26 cellular contexts compared by ENCODE assay signal in the genomic region with DNA sequence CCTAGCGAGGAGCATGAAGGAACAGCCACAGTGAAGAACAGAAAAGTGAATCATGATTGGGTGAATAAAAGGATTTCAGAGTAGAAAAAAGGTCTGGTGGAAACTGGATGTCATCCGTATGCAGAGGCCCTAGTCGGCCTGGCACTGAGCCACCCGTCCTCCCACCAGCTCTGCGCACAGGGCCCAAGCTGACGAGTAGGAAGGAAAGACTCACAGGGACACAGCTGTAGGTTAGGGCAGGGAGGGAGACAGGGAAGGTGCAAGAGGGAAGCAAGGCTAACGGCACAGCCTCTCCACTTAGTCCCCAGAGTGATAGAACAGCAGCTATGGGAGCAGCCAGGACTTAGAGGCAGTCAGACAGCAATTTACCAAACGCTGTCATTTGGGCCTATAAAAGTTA.
DNase-seq lines count a peak whose midpoint lies in the region.
"Had no signal": no experiment of that assay in that cellular context is flagged by ENCODE, and none has a peak within 500 bp of the region (broad histone marks: within the 10 kb centered on the region; RNA-seq: fewer than 3 reads in every experiment).

No MANE protein-coding gene starts in this region.

- peak overlapping the region; percentile 59 for H3K18ac ChIP-seq in neuronal stem cell (ENCODE audit: low read length)

- no peak overlapping the region for H2BK5ac ChIP-seq in neuronal stem cell (ENCODE audit: low read length)

- in situ Hi-C loops in ACHN (cut with HindIII; ENCODE audit: low pct_ligation_motif_present, low pct_unique_long_range_greater_than_20kb, low sequenced_read_pairs) = no loop called here

- H4K8ac ChIP-seq in neuronal stem cell (ENCODE audit: low read depth, low read length) = no peak overlapping the region

- H2BK15ac ChIP-seq in neuronal stem cell (ENCODE audit: low read length) = no peak overlapping the region

- H3K4me1 ChIP-seq in BLaER1 = peaks cover 71% of the 10 kb centered on the region
- H3K4me1 ChIP-seq in neuronal stem cell (ENCODE audit: control insufficient read depth in 2 of 2, insufficient read depth in 1 of 2, low read depth in 1 of 2, low read length in 2 of 2) = peaks cover 0 to 5% of the 10 kb centered on the region in 2 donors
- H3K4me1 ChIP-seq: Caco-2 had no signal

- H3K4ac ChIP-seq in neuronal stem cell (ENCODE audit: low read length) = no peak overlapping the region

- H3K14ac ChIP-seq in neuronal stem cell (ENCODE audit: low read length) = peak overlapping the region; percentile 47

- H4K20me1 ChIP-seq in BLaER1 = no peaks in the 10 kb centered on the region

- H3K4me2 ChIP-seq in BLaER1 (peak overlapping the region; percentile 96), neuronal stem cell (ENCODE audit: insufficient read depth, low read length, poor library complexity, severe bottlenecking) (no peak overlapping the region)

- H3K36me3 ChIP-seq in BLaER1 (no peaks in the 10 kb centered on the region), neuronal stem cell (replicated peaks in 1 of 2; ENCODE audit: control insufficient read depth in 2 of 2, insufficient read depth in 2 of 2, low read length in 2 of 2) (peaks cover 0 to 4% of the 10 kb centered on the region in 2 donors)

- H3K23ac ChIP-seq in neuronal stem cell (ENCODE audit: low read depth, low read length, poor library complexity) = peak overlapping the region; percentile 75

- no peak overlapping the region for H4K91ac ChIP-seq in neuronal stem cell (ENCODE audit: low read depth, low read length, poor library complexity)

- H3K27ac ChIP-seq in BLaER1 (peak overlapping the region; percentile 87), neuronal stem cell (replicated peaks; ENCODE audit: low read length) (no peak overlapping the region)
- H3K27ac ChIP-seq: C4-2B had no signal

- no peaks in the 10 kb centered on the region; the same call in 1 of the 2 replicates for H3K9me3 ChIP-seq in BLaER1
- no peaks in the 10 kb centered on the region for H3K9me3 ChIP-seq in neuronal stem cell (replicated peaks in 1 of 2; ENCODE audit: control insufficient read depth in 2 of 2, insufficient read depth in 1 of 2, low read depth in 1 of 2, low read length in 2 of 2)
- H3K9me3 ChIP-seq: Caco-2 had no signal

- no CpG with 5 or more reads among the region's 8 CpGs for WGBS in neuronal stem cell (ENCODE audit: extremely low coverage in 2 of 2, insufficient read length in 2 of 2, insufficient replicate concordance in 1 of 2), 2 donors

- H2AK5ac ChIP-seq in neuronal stem cell (ENCODE audit: low read depth, low read length) = no peak overlapping the region

- DNase-seq in Ammon's horn (ENCODE audit: low spot score) = peak; percentile 65
- DNase-seq in cerebellar cortex (ENCODE audit: low spot score) = peak; percentile 46
- no peak for DNase-seq in neuronal stem cell (ENCODE audit: low spot score)
- DNase-seq in NCI-H1092 (lab: John Stamatoyannopoulos, UW) = no peak
- no peak for DNase-seq in AG08395 (ENCODE audit: low spot score)
- DNase-seq in ACHN = no peak
- no peak for DNase-seq in epidermal melanocyte (ENCODE audit: insufficient read length, low spot score)
- DNase-seq: Caco-2; CD8-positive, alpha-beta T cell; DMS 273 treated with DMSO at 0.1 percent for 48 hours; DMS79; GOT3; HCEC 1CT; Karpas-422; NCI-H1092 treated with DMSO at 0.1 percent for 48 hours; NCI-H1436; NCI-H187; NCI-H2081 treated with DMSO at 0.1 percent for 48 hours; NCI-H2171; NCI-H226; NCI-H510A; NCI-H69; RPMI8226; SHP77 treated with DMSO at 0.1 percent for 48 hours had no signal

- H3K79me1 ChIP-seq in neuronal stem cell (ENCODE audit: low read depth, low read length) = no peaks in the 10 kb centered on the region

- H3K9ac ChIP-seq in BLaER1 = peak overlapping the region; percentile 77; the same call in 1 of the 2 replicates
- no peak overlapping the region for H3K9ac ChIP-seq in neuronal stem cell (ENCODE audit: low read depth, low read length, poor library complexity)

- no peaks in the 10 kb centered on the region for H3K27me3 ChIP-seq in BLaER1
- H3K27me3 ChIP-seq in neuronal stem cell (ENCODE audit: control insufficient read depth in 3 of 3, insufficient read depth in 3 of 3, low read depth in 1 of 3, low read length in 3 of 3) = no peaks in the 10 kb centered on the region

- H2AFZ ChIP-seq in neuronal stem cell (ENCODE audit: low read length) = no peak overlapping the region

- H3K4me3 ChIP-seq in BLaER1 (no peak overlapping the region), neuronal stem cell (ENCODE audit: low read length in 2 of 2) (peak overlapping the region in 1 of 2 donors; percentile 23)

- H2BK12ac ChIP-seq in neuronal stem cell (ENCODE audit: low read length) = no peak overlapping the region

- H2BK120ac ChIP-seq in neuronal stem cell (ENCODE audit: low read depth, low read length) = no peak overlapping the region

Comparison
In these comparisons a context has a peak if more than half of its experiments do, and no peak if none do; other contexts are left out.
1. DNase-seq: peak in Ammon's horn (single experiment) and cerebellar cortex (single experiment); none in neuronal stem cell (single experiment), NCI-H1092 (single experiment), AG08395 (single experiment), ACHN (single experiment) and epidermal melanocyte (single experiment).